In genomic region chr7:154880512-154880911, GRCh38 we compare ENCODE assay signal across 1 cellular context.
TF ChIP-seq lines count a peak whose summit lies in the region.

No MANE protein-coding gene starts in this region.

TF ChIP-seq in K562, 482 proteins besides CTCF, POLR2A, EP300 and RAD21 (continued from another document):
- TF ChIP-seq ZMIZ1 (IDR thresholded peaks at IDR 0.05; ENCODE audit: low read depth in 2 of 2, low read length in 2 of 2) (no peak), E2F6 (IDR thresholded peaks at IDR 0.05; ENCODE audit: borderline replicate concordance in 1 of 2, extremely low read depth in 1 of 2, insufficient read depth in 1 of 2, insufficient read length in 1 of 2, low read depth in 1 of 2, low read length in 1 of 2, poor library complexity in 1 of 2, severe bottlenecking in 1 of 2) (no peak), ZBTB7A (IDR thresholded peaks at IDR 0.05; ENCODE audit: borderline replicate concordance, control insufficient read depth, low read depth, low read length) (no peak), NKRF (IDR thresholded peaks at IDR 0.05; ENCODE audit: borderline replicate concordance) (no peak), ZNF316 (IDR thresholded peaks at IDR 0.05) (peak; percentile 92)
